In the genomic region with DNA sequence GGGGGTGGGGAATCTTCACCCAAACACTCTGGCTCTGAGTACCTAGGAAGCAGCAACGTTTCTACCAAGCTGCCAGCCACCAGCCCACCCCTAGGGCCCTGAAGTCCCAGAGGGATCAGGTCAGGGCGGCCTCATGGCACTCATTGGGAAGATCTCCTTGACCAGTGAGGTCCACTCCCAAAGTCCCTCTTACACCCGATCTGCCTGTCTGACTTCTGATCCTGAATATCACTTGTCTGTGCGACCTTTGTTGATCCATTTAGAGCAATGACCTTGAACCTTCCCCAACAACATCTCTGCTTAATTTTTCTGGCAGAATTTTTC, we compare ENCODE assay signal across 10 cellular contexts. TPM values are rescaled to one million over a fixed set of nuclear protein-coding genes. Genes with fewer than 3 reads are reported as not detected.
DNase-seq lines count a peak whose midpoint lies in the region; ATAC-seq and TF ChIP-seq lines count a peak whose summit lies in the region.
"Had no signal": no experiment of that assay in that cellular context is flagged by ENCODE, and none has a peak within 500 bp of the region (broad histone marks: within the 10 kb centered on the region; RNA-seq: fewer than 3 reads in every experiment).

No MANE protein-coding gene starts in this region.

- WGBS in GM23248 (ENCODE audit: low coverage in 1 of 2, low lambda C conversion rate in 2 of 2, missing lambda C conversion rate in 2 of 2), 2 experiments, result 57 to 59% methylated on average over 4 of the region's 4 CpGs
- WGBS in smooth muscle cell (ENCODE audit: low lambda C conversion rate), result 80% methylated on average over 4 of the region's 4 CpGs

- no peaks in the 10 kb centered on the region for H3K36me3 ChIP-seq in CD8-positive, alpha-beta memory T cell (ENCODE audit: insufficient read depth, low read length)
- H3K36me3 ChIP-seq in GM23248 (ENCODE audit: low read depth), result no peaks in the 10 kb centered on the region
- H3K36me3 ChIP-seq in smooth muscle cell (ENCODE audit: low read depth), result no peaks in the 10 kb centered on the region

- H3F3A ChIP-seq in GM23248 (ENCODE audit: insufficient read depth), result no peaks in the 10 kb centered on the region
- no peaks in the 10 kb centered on the region for H3F3A ChIP-seq in smooth muscle cell (ENCODE audit: low read depth)

- CTCF ChIA-PET in CD8-positive, alpha-beta memory T cell (lab: Charles Lee), result no interaction called here

- H3K27me3 ChIP-seq in CD8-positive, alpha-beta memory T cell (ENCODE audit: insufficient read depth, low read length, poor library complexity, severe bottlenecking), result peaks cover 3% of the 10 kb centered on the region
- H3K27me3 ChIP-seq in GM23248 (replicated peaks; ENCODE audit: insufficient read depth), result no peaks in the 10 kb centered on the region
- H3K27me3 ChIP-seq in smooth muscle cell (ENCODE audit: low read depth), result no peaks in the 10 kb centered on the region

- no peaks in the 10 kb centered on the region for H3K9me2 ChIP-seq in GM23248 (ENCODE audit: insufficient read depth)

- H3K4me2 ChIP-seq in GM23248 (ENCODE audit: unreplicated experiment) (peak overlapping the region; percentile 46), smooth muscle cell (no peak overlapping the region)

- no peak overlapping the region for H3K4me3 ChIP-seq in CD8-positive, alpha-beta memory T cell (ENCODE audit: low read length)
- H3K4me3 ChIP-seq in GM23248 (no peak overlapping the region), smooth muscle cell (no peak overlapping the region)

- in situ Hi-C loops in GM23248 (cut with MboI), result no loop called here

- no peak for ATAC-seq in naive thymus-derived CD8-positive, alpha-beta T cell
- no peak for ATAC-seq in GM21576 (IDR thresholded peaks at IDR 0.05; ENCODE audit: unreplicated experiment)

- peaks cover 20 to 31% (median 21%) of the 10 kb centered on the region in 3 donors for H3K4me1 Mint-ChIP-seq in CD8-positive, alpha-beta memory T cell
- peaks cover 24% of the 10 kb centered on the region for H3K4me1 Mint-ChIP-seq in activated naive CD8-positive, alpha-beta T cell treated with anti-CD3 and anti-CD28 coated beads for 36 hours
- H3K4me1 Mint-ChIP-seq in naive thymus-derived CD8-positive, alpha-beta T cell, result peaks cover 3 to 36% (median 20%) of the 10 kb centered on the region in 4 donors

- H3K9me3 Mint-ChIP-seq in CD8-positive, alpha-beta memory T cell, result no peaks in the 10 kb centered on the region
- peaks cover 1% of the 10 kb centered on the region for H3K9me3 Mint-ChIP-seq in activated naive CD8-positive, alpha-beta T cell treated with anti-CD3 and anti-CD28 coated beads for 36 hours
- no peaks in the 10 kb centered on the region for H3K9me3 Mint-ChIP-seq in naive thymus-derived CD8-positive, alpha-beta T cell

- POLR2A ChIA-PET in CD8-positive, alpha-beta memory T cell (lab: Charles Lee), result no interaction called here
- POLR2A ChIA-PET in naive thymus-derived CD8-positive, alpha-beta T cell (lab: Charles Lee), result no interaction called here

- peak overlapping the region; percentile 72 to 99 (median 95) for H3K27ac Mint-ChIP-seq in CD8-positive, alpha-beta memory T cell
- H3K27ac Mint-ChIP-seq in activated naive CD8-positive, alpha-beta T cell treated with anti-CD3 and anti-CD28 coated beads for 36 hours, result peak overlapping the region; percentile 72
- H3K27ac Mint-ChIP-seq in naive thymus-derived CD8-positive, alpha-beta T cell, result peak overlapping the region in 7 of 10 donors; percentile 64 to 87 (median 84)

- H3K9me3 ChIP-seq in CD8-positive, alpha-beta memory T cell (ENCODE audit: low read length), result no peaks in the 10 kb centered on the region
- H3K9me3 ChIP-seq in GM23248 (ENCODE audit: low read depth) (no peaks in the 10 kb centered on the region), smooth muscle cell (replicated peaks; ENCODE audit: low read depth) (no peaks in the 10 kb centered on the region)

- peak overlapping the region; percentile 39; the same call in 1 of the 2 replicates for H3K9ac ChIP-seq in GM23248
- no peak overlapping the region for H3K9ac ChIP-seq in smooth muscle cell (ENCODE audit: low read depth)

- peaks cover 3 to 11% of the 10 kb centered on the region in 2 donors for H3K27me3 Mint-ChIP-seq in CD8-positive, alpha-beta memory T cell
- H3K27me3 Mint-ChIP-seq in activated naive CD8-positive, alpha-beta T cell treated with anti-CD3 and anti-CD28 coated beads for 36 hours, result peaks cover 26% of the 10 kb centered on the region
- peaks cover 4 to 21% (median 8%) of the 10 kb centered on the region in 5 donors for H3K27me3 Mint-ChIP-seq in naive thymus-derived CD8-positive, alpha-beta T cell

- H2AFZ ChIP-seq in GM23248 (peak overlapping the region; percentile 61), smooth muscle cell (ENCODE audit: low read depth) (no peak overlapping the region)

- H3K36me3 Mint-ChIP-seq in CD8-positive, alpha-beta memory T cell, result no peaks in the 10 kb centered on the region
- H3K36me3 Mint-ChIP-seq in activated naive CD8-positive, alpha-beta T cell treated with anti-CD3 and anti-CD28 coated beads for 36 hours, result peaks cover 5% of the 10 kb centered on the region
- H3K36me3 Mint-ChIP-seq in naive thymus-derived CD8-positive, alpha-beta T cell, result no peaks in the 10 kb centered on the region

- H3K4me1 ChIP-seq in CD8-positive, alpha-beta memory T cell (ENCODE audit: insufficient read depth, low read length), result peaks cover 15% of the 10 kb centered on the region
- H3K4me1 ChIP-seq in GM23248 (ENCODE audit: insufficient read depth) (peaks cover 12% of the 10 kb centered on the region), smooth muscle cell (ENCODE audit: low read depth) (no peaks in the 10 kb centered on the region)

- peak overlapping the region in 6 of 7 donors; percentile 26 to 76 (median 74) for H3K4me3 Mint-ChIP-seq in CD8-positive, alpha-beta memory T cell
- peak overlapping the region; percentile 29 for H3K4me3 Mint-ChIP-seq in activated naive CD8-positive, alpha-beta T cell treated with anti-CD3 and anti-CD28 coated beads for 36 hours
- peak overlapping the region in 7 of 10 donors; percentile 30 to 70 (median 56) for H3K4me3 Mint-ChIP-seq in naive thymus-derived CD8-positive, alpha-beta T cell

- DNase-seq in CD8-positive, alpha-beta memory T cell, result no peak
- DNase-seq in GM23248 (no peak), NOMO-1 treated with DMSO at 0.1 percent for 48 hours (lab: John Stamatoyannopoulos, UW; ENCODE audit: unreplicated experiment) (no peak), smooth muscle cell (lab: John Stamatoyannopoulos, UW; ENCODE audit: unreplicated experiment) (no peak), COLO829 (ENCODE audit: low spot score) (no peak)
- DNase-seq in activated naive CD8-positive, alpha-beta T cell treated with anti-CD3 and anti-CD28 coated beads for 36 hours, result no peak
- no peak for DNase-seq in naive thymus-derived CD8-positive, alpha-beta T cell
- DNase-seq: NCI-H510A, SW 1271 had no signal

- H3K27ac ChIP-seq in CD8-positive, alpha-beta memory T cell (ENCODE audit: low read depth, low read length), result peak overlapping the region; percentile 29
- H3K27ac ChIP-seq in GM23248 (no peak overlapping the region), smooth muscle cell (ENCODE audit: low read depth) (no peak overlapping the region)

- no peaks in the 10 kb centered on the region for H4K20me1 ChIP-seq in GM23248 (ENCODE audit: insufficient read depth)
- H4K20me1 ChIP-seq in smooth muscle cell (ENCODE audit: low read depth), result no peaks in the 10 kb centered on the region

- TF ChIP-seq CTCF in smooth muscle cell (IDR thresholded peaks at IDR 0.05; ENCODE audit: borderline replicate concordance, insufficient read depth, poor library complexity, severe bottlenecking), result no peak

- no peaks in the 10 kb centered on the region for H3K79me2 ChIP-seq in GM23248 (ENCODE audit: insufficient read depth)
- no peaks in the 10 kb centered on the region for H3K79me2 ChIP-seq in smooth muscle cell (ENCODE audit: low read depth)

RNA-seq across cellular contexts. Expression of a gene that starts 2.1 kb away (rescaled TPM):
- 1 to 10 TPM; 2.6 to 3.9 TPM for total RNA-seq in CD8-positive, alpha-beta memory T cell
- 0.59 TPM for polyA plus RNA-seq in CD8-positive, alpha-beta memory T cell
- total RNA-seq in GM23248 (2014; rRNA removed; shearing (Covaris generic)), result not detected in 2 replicates
- polyA plus RNA-seq in GM23248 (2016; fragmentation: Nextera tagmentation; extraction: Ambion mirVana) (not detected in 2 replicates), smooth muscle cell (0.43 and 1.2 TPM in 2 replicates)
- 1 to 10 TPM; 7.5 to 7.8 TPM for total RNA-seq in activated naive CD8-positive, alpha-beta T cell treated with anti-CD3 and anti-CD28 coated beads for 36 hours
- under 1 TPM; 0.36 to 0.39 TPM for total RNA-seq in naive thymus-derived CD8-positive, alpha-beta T cell
- polyA plus RNA-seq in naive thymus-derived CD8-positive, alpha-beta T cell, result under 1 TPM in 1 of 3 donors, not detected in 2; 0.19 TPM
- 1.5 and 1.8 TPM in 2 replicates for total RNA-seq in smooth muscle cell

RNA-seq across cellular contexts. Expression of a gene that starts 39.6 kb away (rescaled TPM):
- 1 to 10 TPM; 5.8 TPM for total RNA-seq in CD8-positive, alpha-beta memory T cell
- polyA plus RNA-seq in CD8-positive, alpha-beta memory T cell, result 0.10 TPM
- total RNA-seq in GM23248 (2014; rRNA removed; shearing (Covaris generic)), result 69.9 and 99.3 TPM in 2 replicates
- polyA plus RNA-seq in GM23248 (2016; fragmentation: Nextera tagmentation; extraction: Ambion mirVana), result 14.2 and 15.0 TPM in 2 replicates
- 1 to 10 TPM; 4.5 to 4.6 TPM for total RNA-seq in activated naive CD8-positive, alpha-beta T cell treated with anti-CD3 and anti-CD28 coated beads for 36 hours
- 1 to 10 TPM; 5.1 to 5.4 TPM for total RNA-seq in naive thymus-derived CD8-positive, alpha-beta T cell
- polyA plus RNA-seq in naive thymus-derived CD8-positive, alpha-beta T cell, result under 1 TPM; 0.43 to 0.60 (median 0.47) TPM
- 16.3 and 16.9 TPM in 2 replicates for total RNA-seq in smooth muscle cell
- 57.4 and 71.5 TPM in 2 replicates for polyA plus RNA-seq in smooth muscle cell

RNA-seq across cellular contexts. Expression of a gene that starts 44.8 kb away (rescaled TPM):
- 10 to 100 TPM; 64.3 to 68.9 TPM for total RNA-seq in CD8-positive, alpha-beta memory T cell
- polyA plus RNA-seq in CD8-positive, alpha-beta memory T cell, result 494 TPM
- total RNA-seq in GM23248 (2014; rRNA removed; shearing (Covaris generic)), result not detected in 2 replicates
- polyA plus RNA-seq in GM23248 (2016; fragmentation: Nextera tagmentation; extraction: Ambion mirVana) (not detected in 2 replicates), smooth muscle cell (not detected in 2 replicates)
- total RNA-seq in activated naive CD8-positive, alpha-beta T cell treated with anti-CD3 and anti-CD28 coated beads for 36 hours, result 10 to 100 TPM; 37.5 to 42.7 TPM
- 100 to 1,000 TPM; 217 to 233 TPM for total RNA-seq in naive thymus-derived CD8-positive, alpha-beta T cell
- 100 to 1,000 TPM; 286 to 470 (median 332) TPM for polyA plus RNA-seq in naive thymus-derived CD8-positive, alpha-beta T cell
- total RNA-seq in smooth muscle cell, result not detected in 2 replicates

RNA-seq across cellular contexts. Expression of a gene that starts 52.0 kb away (rescaled TPM):
- 10 to 100 TPM; 94.7 to 96.0 TPM for total RNA-seq in CD8-positive, alpha-beta memory T cell
- polyA plus RNA-seq in CD8-positive, alpha-beta memory T cell, result 47.4 TPM
- 73.0 and 76.5 TPM in 2 replicates for total RNA-seq in GM23248 (2014; rRNA removed; shearing (Covaris generic))
- 84.8 and 91.3 TPM in 2 replicates for polyA plus RNA-seq in GM23248 (2016; fragmentation: Nextera tagmentation; extraction: Ambion mirVana)
- total RNA-seq in activated naive CD8-positive, alpha-beta T cell treated with anti-CD3 and anti-CD28 coated beads for 36 hours, result 10 to 100 TPM; 86.5 to 91.3 TPM
- total RNA-seq in naive thymus-derived CD8-positive, alpha-beta T cell, result 10 to 100 TPM; 59.7 to 63.0 TPM
- 10 to 100 TPM; 23.9 to 44.7 (median 25.5) TPM for polyA plus RNA-seq in naive thymus-derived CD8-positive, alpha-beta T cell
- total RNA-seq in smooth muscle cell, result 24.2 and 44.5 TPM in 2 replicates
- polyA plus RNA-seq in smooth muscle cell, result 95.9 and 97.4 TPM in 2 replicates

Comparison
In these comparisons a context has a peak if more than half of its experiments do, and no peak if none do; other contexts are left out.
1. RNA of a gene that starts 44.8 kb away (total RNA-seq): 217 to 233 TPM in naive thymus-derived CD8-positive, alpha-beta T cell, 64.3 to 68.9 TPM in CD8-positive, alpha-beta memory T cell and 37.5 to 42.7 TPM in activated naive CD8-positive, alpha-beta T cell treated with anti-CD3 and anti-CD28 coated beads for 36 hours; not detected in GM23248 and not detected in smooth muscle cell; every median in the first group is over 10 times any median in the second.
2. Peak in every context shown above with its lines, with median percentiles within 50 percentile points of each other: H3K27ac Mint-ChIP-seq and H3K4me3 Mint-ChIP-seq.